13 cellular contexts compared by ENCODE assay signal in the genomic region with DNA sequence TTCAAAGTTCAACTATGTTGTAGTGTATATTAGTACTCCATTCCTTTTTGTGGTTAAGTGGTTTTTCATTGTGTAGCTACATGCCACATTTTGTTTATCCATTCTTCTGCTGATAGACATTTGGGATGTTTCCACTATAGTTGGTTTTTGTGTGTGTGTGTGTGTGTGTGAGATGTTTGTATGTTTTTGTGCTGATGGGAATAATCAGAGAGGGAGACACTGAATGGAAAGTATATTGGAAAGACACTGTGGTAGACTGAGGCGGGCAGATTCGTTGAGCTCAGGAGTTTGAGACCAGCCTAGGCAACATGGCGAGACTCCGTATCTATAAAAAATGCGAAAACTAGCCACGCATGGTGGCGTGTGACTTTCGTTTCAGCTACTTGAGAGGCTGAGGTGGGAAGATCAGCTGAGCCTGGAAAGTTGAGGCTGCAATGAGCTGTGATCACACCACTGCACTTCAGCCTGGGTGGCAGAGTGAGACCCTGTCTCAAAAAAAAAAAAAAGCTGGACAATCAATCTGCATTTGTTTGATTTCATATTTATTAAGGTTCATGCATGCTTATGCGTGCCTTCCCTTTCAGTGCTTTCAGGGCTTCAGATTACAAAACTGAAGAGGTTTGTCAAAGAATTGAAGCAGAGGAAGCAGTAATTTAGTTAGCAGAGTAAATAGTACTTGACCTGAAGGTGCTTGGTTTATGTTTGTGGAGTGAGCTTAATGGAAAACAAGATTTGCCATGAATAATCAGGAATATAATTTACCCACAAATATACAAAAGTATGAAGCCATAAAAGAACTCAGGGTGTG. TPM values are rescaled to one million over a fixed set of nuclear protein-coding genes. Genes with fewer than 3 reads are reported as not detected.
DNase-seq lines count a peak whose midpoint lies in the region; ATAC-seq, FAIRE-seq and TF ChIP-seq lines count a peak whose summit lies in the region.
"Had no signal": no experiment of that assay in that cellular context is flagged by ENCODE, and none has a peak within 500 bp of the region (broad histone marks: within the 10 kb centered on the region; RNA-seq: fewer than 3 reads in every experiment).

No MANE protein-coding gene starts in this region.

- no peak for ATAC-seq in activated naive CD4-positive, alpha-beta T cell treated with anti-CD3 and anti-CD28 coated beads, Interleukin-2, amount 50 U/mL, for 72 hours
- no peak for ATAC-seq in HG03571 (IDR thresholded peaks at IDR 0.05; ENCODE audit: unreplicated experiment)

- POLR2A ChIA-PET in MCF 10A (lab: Yijun Ruan, JAX): interaction anchor here (0.6 to 3.5 kb wide), 6 partner anchors 13 to 130 kb away, joined by 3 to 28 read pairs (median 4); a partner anchor contains a TSS

- DNase-seq in NCI-H1417 (lab: John Stamatoyannopoulos, UW) (peak in 2 of 3 experiments; percentile 65 to 69), NCI-H1417 treated with DMSO at 0.1 percent for 48 hours (lab: John Stamatoyannopoulos, UW) (no peak), NCI-H1436 (lab: John Stamatoyannopoulos, UW) (peak; percentile 26), GM12891 (ENCODE audit: insufficient read length, low spot score) (no peak), MCF 10A (ENCODE audit: unreplicated experiment) (no peak)
- no peak for DNase-seq in activated naive CD4-positive, alpha-beta T cell treated with anti-CD3 and anti-CD28 coated beads, Interleukin-2, amount 50 U/mL, for 72 hours (ENCODE audit: low spot score in 2 of 2)
- DNase-seq: DMS 273 treated with DMSO at 0.1 percent for 48 hours, HCEC 1CT, left ventricle myocardium superior, NCI-H446 treated with DMSO at 0.1 percent for 48 hours, SHP77 had no signal

- intact Hi-C loops in MCF 10A (cut with micrococcal nuclease): no loop called here

- no TSS peak for BruUV-seq in MCF 10A (replicated peaks; lab: Mats Ljungman, UMichigan)

- no peak overlapping the region for H3K4me3 Mint-ChIP-seq in nephron
- H3K4me3 Mint-ChIP-seq in MCF 10A (ENCODE audit: unreplicated experiment): no peak overlapping the region

- TF ChIP-seq CTCF in nephron (IDR thresholded peaks at IDR 0.05; ENCODE audit: unreplicated experiment in 3 of 3) (no peak), MCF 10A (IDR thresholded peaks at IDR 0.05; ENCODE audit: unreplicated experiment) (no peak)

- peaks cover 30% of the 10 kb centered on the region for H3K4me1 Mint-ChIP-seq in nephron
- peaks cover 23% of the 10 kb centered on the region for H3K4me1 Mint-ChIP-seq in MCF 10A (ENCODE audit: insufficient read depth, unreplicated experiment)

- no peaks in the 10 kb centered on the region for H3K9me3 Mint-ChIP-seq in activated naive CD4-positive, alpha-beta T cell treated with anti-CD3 and anti-CD28 coated beads, Interleukin-2, amount 50 U/mL, for 72 hours
- H3K9me3 Mint-ChIP-seq in nephron (no peaks in the 10 kb centered on the region), MCF 10A (ENCODE audit: unreplicated experiment) (no peaks in the 10 kb centered on the region)

- H3K27me3 Mint-ChIP-seq in nephron (ENCODE audit: low read depth) (no peaks in the 10 kb centered on the region), MCF 10A (ENCODE audit: insufficient read depth, unreplicated experiment) (no peaks in the 10 kb centered on the region)

- CTCF ChIA-PET in MCF 10A (lab: Yijun Ruan, JAX): interaction anchor here (0.6 to 1.0 kb wide), 3 partner anchors 77 to 220 kb away, joined by 3 to 4 read pairs (median 3); no protein-coding TSS in a partner anchor

- TF ChIP-seq POLR2A in GM12891 (IDR thresholded peaks at IDR 0.05; ENCODE audit: low read depth, low read length): no peak

- peak overlapping the region; percentile 20 to 94 for H3K27ac Mint-ChIP-seq in activated naive CD4-positive, alpha-beta T cell treated with anti-CD3 and anti-CD28 coated beads, Interleukin-2, amount 50 U/mL, for 72 hours
- H3K27ac Mint-ChIP-seq in nephron (peak overlapping the region; percentile 6 to 28 (median 13)), MCF 10A (ENCODE audit: low read depth, unreplicated experiment) (no peak overlapping the region)

- FAIRE-seq in GM12891 (lab: Jason Lieb, UNC): no peak

- peaks cover 0 to 21% of the 10 kb centered on the region in 2 donors for H3K36me3 Mint-ChIP-seq in activated naive CD4-positive, alpha-beta T cell treated with anti-CD3 and anti-CD28 coated beads, Interleukin-2, amount 50 U/mL, for 72 hours
- H3K36me3 Mint-ChIP-seq in nephron (ENCODE audit: low read depth): peaks cover 62% of the 10 kb centered on the region
- H3K36me3 Mint-ChIP-seq in MCF 10A (ENCODE audit: insufficient read depth, unreplicated experiment): peaks cover 93% of the 10 kb centered on the region

TF ChIP-seq in GM12891, 5 proteins besides CTCF, POLR2A, EP300 and RAD21:
- TF ChIP-seq SPI1 (IDR thresholded peaks at IDR 0.05; ENCODE audit: low read depth, low read length): no peak
- TF ChIP-seq POU2F2 (IDR thresholded peaks at IDR 0.05; ENCODE audit: low read depth, low read length): no peak
- TF ChIP-seq TAF1 (IDR thresholded peaks at IDR 0.05; ENCODE audit: low read depth, low read length): no peak
- no peak for TF ChIP-seq POLR2AphosphoS5 (IDR thresholded peaks at IDR 0.05; ENCODE audit: low read depth, low read length)
- no peak for TF ChIP-seq PAX5 (IDR thresholded peaks at IDR 0.05; ENCODE audit: insufficient read depth, low read length, severe bottlenecking)

RNA-seq across cellular contexts. Expression of a gene that starts 14.7 kb away (rescaled TPM):
- total RNA-seq in activated naive CD4-positive, alpha-beta T cell treated with anti-CD3 and anti-CD28 coated beads, Interleukin-2, amount 50 U/mL, for 72 hours: 100 to 1,000 TPM; 101 TPM
- polyA plus RNA-seq in GM12891 (2012; ENCODE audit: low read depth, missing spikeins): 61.0 TPM
- 78.0 and 97.9 TPM in 2 replicates for total RNA-seq in MCF 10A (2022)

RNA-seq across cellular contexts. Expression of a gene that starts 22.9 kb away (rescaled TPM):
- 10 to 100 TPM; 26.7 to 28.7 TPM for total RNA-seq in activated naive CD4-positive, alpha-beta T cell treated with anti-CD3 and anti-CD28 coated beads, Interleukin-2, amount 50 U/mL, for 72 hours
- polyA plus RNA-seq in GM12891 (2012; ENCODE audit: low read depth, missing spikeins): 79.1 TPM
- total RNA-seq in MCF 10A (2022): 13.1 and 19.5 TPM in 2 replicates

RNA-seq across cellular contexts. Expression of a gene that starts 26.5 kb away (rescaled TPM):
- 100 to 1,000 TPM in 1 of 2 donors, 10 to 100 TPM in 1; 56.7 to 118 TPM for total RNA-seq in activated naive CD4-positive, alpha-beta T cell treated with anti-CD3 and anti-CD28 coated beads, Interleukin-2, amount 50 U/mL, for 72 hours
- polyA plus RNA-seq in GM12891 (2012; ENCODE audit: low read depth, missing spikeins): 51.6 TPM
- total RNA-seq in MCF 10A (2022): 84.2 and 112 TPM in 2 replicates

RNA-seq across cellular contexts. Expression of a gene that starts 52.5 kb away (rescaled TPM):
- total RNA-seq in activated naive CD4-positive, alpha-beta T cell treated with anti-CD3 and anti-CD28 coated beads, Interleukin-2, amount 50 U/mL, for 72 hours: 10 to 100 TPM; 66.1 to 76.9 TPM
- 14.8 TPM for polyA plus RNA-seq in GM12891 (2012; ENCODE audit: low read depth, missing spikeins)
- total RNA-seq in MCF 10A (2022): 22.9 and 25.2 TPM in 2 replicates

Comparison
In these comparisons a context has a peak if more than half of its experiments do, and no peak if none do; other contexts are left out.
1. DNase-seq: peak in NCI-H1417 (2 of 3) and NCI-H1436 (single experiment); none in NCI-H1417 treated with DMSO at 0.1 percent for 48 hours (single experiment), activated naive CD4-positive, alpha-beta T cell treated with anti-CD3 and anti-CD28 coated beads, Interleukin-2, amount 50 U/mL, for 72 hours (0 of 2), GM12891 (single experiment) and MCF 10A (single experiment).